In genomic region chr5:132096904-132097303, GRCh38 we compare ENCODE assay signal across 26 cellular contexts. TPM values are rescaled to one million over a fixed set of nuclear protein-coding genes. Genes with fewer than 3 reads are reported as not detected.
"Had no signal": no experiment of that assay in that cellular context is flagged by ENCODE, and none has a peak within 500 bp of the region (broad histone marks: within the 10 kb centered on the region; RNA-seq: fewer than 3 reads in every experiment).

No MANE protein-coding gene starts in this region.

- H3K9me3 Mint-ChIP-seq: activated B cell treated with CpG ODN at 0.5 μM for 24 hours, brain, mesothelial cell of epicardium, nephron progenitor cell had no signal

- H3K4me3 Mint-ChIP-seq: activated B cell treated with CpG ODN at 0.5 μM for 24 hours, brain, mesothelial cell of epicardium, nephron progenitor cell, type B pancreatic cell had no signal

- H3K27me3 Mint-ChIP-seq: activated B cell treated with CpG ODN at 0.5 μM for 24 hours had no signal

- H3K36me3 Mint-ChIP-seq: brain, mesothelial cell of epicardium, type B pancreatic cell had no signal

- H3K4me1 Mint-ChIP-seq: mesothelial cell of epicardium, nephron progenitor cell had no signal

- DNase-seq: activated B cell treated with CpG ODN at 0.5 μM for 24 hours; activated CD4-positive, alpha-beta T cell treated with anti-CD3 and anti-CD28 coated beads, Interleukin-2, amount 50 U/mL, for 4 hours; activated gamma-delta T cell; activated T-cell treated with anti-CD3 and anti-CD28 coated beads, Interleukin-2, amount 50 U/mL, for 1 hour; anterior cingulate cortex; caudate nucleus; foreskin melanocyte; glutamatergic neuron; hippocampal formation; nephron progenitor cell; nucleus accumbens; posterior cingulate gyrus; sigmoid colon; stimulated activated CD4-positive, alpha-beta T cell treated with anti-CD3 and anti-CD28 coated beads, Interleukin-4, amount 100 ng/mL, for 24 hours; stimulated activated naive CD8-positive, alpha-beta T cell treated with anti-CD3 and anti-CD28 coated beads, Interleukin-15, Interleukin-2, amounts not matched to agents 100 U/mL and 50 U/mL, for 24 hours had no signal

- H3K27ac Mint-ChIP-seq: brain, mesothelial cell of epicardium, nephron progenitor cell, type B pancreatic cell had no signal

RNA-seq across cellular contexts. Expression of gene CSF2, which starts 23.3 kb away (rescaled TPM):
- total RNA-seq: activated B cell treated with CpG ODN at 0.5 μM for 24 hours, left lobe of liver, mesothelial cell of epicardium, Right ventricle myocardium inferior, sigmoid colon, SK-MEL-5, temporal lobe had no signal

RNA-seq across cellular contexts. Expression of gene IL3, which starts 36.4 kb away (rescaled TPM):
- total RNA-seq: activated B cell treated with CpG ODN at 0.5 μM for 24 hours, dermis microvascular lymphatic vessel endothelial cell, epithelial cell of proximal tubule, left lobe of liver, lung, mesothelial cell of epicardium, renal cortical epithelial cell, Right ventricle myocardium inferior, sigmoid colon, SK-MEL-5, temporal lobe had no signal
